Comparison of ENCODE assay signal across 31 cellular contexts in the genomic region with DNA sequence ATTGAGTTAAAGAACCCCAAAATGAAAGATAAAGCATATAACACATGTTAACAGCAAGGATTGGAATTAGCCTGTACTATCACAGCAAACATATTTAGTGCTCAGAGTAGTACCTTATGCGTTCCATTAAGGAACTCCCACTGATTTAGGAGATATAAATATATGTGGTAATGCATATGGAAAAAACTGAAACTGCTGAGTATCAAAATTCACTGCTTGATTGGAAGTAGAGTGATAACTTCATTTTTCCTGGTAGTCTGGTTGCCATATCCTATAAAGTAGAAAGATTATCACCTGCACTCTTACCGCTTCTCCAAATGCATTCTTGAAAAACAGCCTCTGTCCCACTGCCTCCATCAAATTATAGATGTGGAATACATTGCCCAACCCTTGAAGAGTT.
"Had no signal": no experiment of that assay in that cellular context is flagged by ENCODE, and none has a peak within 500 bp of the region (broad histone marks: within the 10 kb centered on the region; RNA-seq: fewer than 3 reads in every experiment).

No MANE protein-coding gene starts in this region.

- H3K4me2 ChIP-seq: SK-N-SH had no signal

- DNase-seq: activated CD4-positive, alpha-beta memory T cell treated with anti-CD3 and anti-CD28 coated beads, Interleukin-2, amount 10 ng/mL, durations not matched to agents 7 days and 5 days; activated CD4-positive, alpha-beta T cell treated with anti-CD3 and anti-CD28 coated beads for 36 hours; activated CD4-positive, alpha-beta T cell treated with anti-CD3 and anti-CD28 coated beads, Interleukin-2, amount 50 U/mL, for 1 hour; activated CD4-positive, CD25-positive, alpha-beta regulatory T cell; activated gamma-delta T cell; activated naive CD4-positive, alpha-beta T cell treated with anti-CD3 and anti-CD28 coated beads for 36 hours; activated T-cell treated with anti-CD3 and anti-CD28 coated beads for 4 hours; activated T-cell treated with anti-CD3 and anti-CD28 coated beads, Interleukin-2, amount 50 U/mL, for 48 hours; brain microvascular endothelial cell; cerebellar nuclear complex; MG63; MV-4-11; NCI-H1092 treated with DMSO at 0.1 percent for 48 hours; NCI-H1417 treated with DMSO at 0.1 percent for 48 hours; NCI-H1694; NCI-H2029; NCI-H2107; NCI-H2171 treated with DMSO at 0.1 percent for 48 hours; NCI-H226; NCI-H526 treated with DMSO at 0.1 percent for 48 hours; NCI-H82; Peyer's patch; Right ventricle myocardium superior; SJCRH30; SK-N-SH; T-helper 1 cell had no signal

- H3K9me3 Mint-ChIP-seq: activated CD4-positive, alpha-beta memory T cell treated with anti-CD3 and anti-CD28 coated beads, Interleukin-2, amount 10 ng/mL, durations not matched to agents 7 days and 5 days; activated naive CD4-positive, alpha-beta T cell treated with anti-CD3 and anti-CD28 coated beads for 36 hours; activated T-helper 17 cell treated with anti-CD3 and anti-CD28 coated beads, Interleukin-2, amount 50 U/mL, for 72 hours; T-helper 2 cell treated with Interferon-gamma antibody and Interleukin-4, amounts not matched to agents 5 μg/mL and 100 μg/mL, for 36 hours had no signal

- H3K9me3 ChIP-seq: MG63, Peyer's patch, SJCRH30, SK-N-SH had no signal

- H3K4me3 Mint-ChIP-seq: activated CD4-positive, alpha-beta memory T cell treated with anti-CD3 and anti-CD28 coated beads, Interleukin-2, amount 10 ng/mL, durations not matched to agents 7 days and 5 days; activated CD4-positive, alpha-beta T cell treated with anti-CD3 and anti-CD28 coated beads for 36 hours; activated naive CD4-positive, alpha-beta T cell treated with anti-CD3 and anti-CD28 coated beads for 36 hours; activated naive CD8-positive, alpha-beta T cell; activated T-helper 17 cell treated with anti-CD3 and anti-CD28 coated beads, Interleukin-2, amount 50 U/mL, for 72 hours; T-helper 2 cell treated with Interferon-gamma antibody and Interleukin-4, amounts not matched to agents 5 μg/mL and 100 μg/mL, for 36 hours had no signal

- H3K27ac ChIP-seq: brain microvascular endothelial cell, cardiac muscle cell, Peyer's patch, RWPE1, SJCRH30 had no signal

- H3K9me2 ChIP-seq: SK-N-SH had no signal

- H3K4me1 ChIP-seq: Peyer's patch had no signal

- H3K27ac Mint-ChIP-seq: activated CD4-positive, alpha-beta memory T cell treated with anti-CD3 and anti-CD28 coated beads, Interleukin-2, amount 10 ng/mL, durations not matched to agents 7 days and 5 days; activated CD4-positive, alpha-beta T cell treated with anti-CD3 and anti-CD28 coated beads for 36 hours; activated naive CD4-positive, alpha-beta T cell treated with anti-CD3 and anti-CD28 coated beads for 36 hours; activated T-helper 17 cell treated with anti-CD3 and anti-CD28 coated beads, Interleukin-2, amount 50 U/mL, for 72 hours; T-helper 2 cell treated with Interferon-gamma antibody and Interleukin-4, amounts not matched to agents 5 μg/mL and 100 μg/mL, for 36 hours had no signal

- H3K27me3 ChIP-seq: brain microvascular endothelial cell, cardiac muscle cell, MG63, Peyer's patch, SJCRH30 had no signal

- H3K36me3 ChIP-seq: brain microvascular endothelial cell, cardiac muscle cell, MG63, Peyer's patch, SJCRH30 had no signal

- H3K4me1 Mint-ChIP-seq: activated CD4-positive, alpha-beta memory T cell treated with anti-CD3 and anti-CD28 coated beads, Interleukin-2, amount 10 ng/mL, durations not matched to agents 7 days and 5 days had no signal

- H3K27me3 Mint-ChIP-seq: activated CD4-positive, alpha-beta memory T cell treated with anti-CD3 and anti-CD28 coated beads, Interleukin-2, amount 10 ng/mL, durations not matched to agents 7 days and 5 days; activated CD4-positive, alpha-beta T cell treated with anti-CD3 and anti-CD28 coated beads for 36 hours; activated naive CD8-positive, alpha-beta T cell; activated T-helper 17 cell treated with anti-CD3 and anti-CD28 coated beads, Interleukin-2, amount 50 U/mL, for 72 hours had no signal

- ATAC-seq: activated CD4-positive, alpha-beta T cell treated with anti-CD3 and anti-CD28 coated beads for 36 hours; activated T-helper 17 cell treated with anti-CD3 and anti-CD28 coated beads, Interleukin-2, amount 50 U/mL, for 72 hours had no signal

- H3K4me3 ChIP-seq: cardiac muscle cell, MG63, Peyer's patch, SJCRH30 had no signal
